12 cellular contexts compared by ENCODE assay signal in genomic region chr3:42610978-42611377, GRCh38. TPM values are rescaled to one million over a fixed set of nuclear protein-coding genes. Genes with fewer than 3 reads are reported as not detected.
DNase-seq lines count a peak whose midpoint lies in the region; ATAC-seq, FAIRE-seq and TF ChIP-seq lines count a peak whose summit lies in the region.
"Had no signal": no experiment of that assay in that cellular context is flagged by ENCODE, and none has a peak within 500 bp of the region (broad histone marks: within the 10 kb centered on the region; RNA-seq: fewer than 3 reads in every experiment).

No MANE protein-coding gene starts in this region.

- H2AFZ ChIP-seq in astrocyte (ENCODE audit: low read depth, low read length), result no peak overlapping the region
- H2AFZ ChIP-seq: neural progenitor cell had no signal

- no peaks in the 10 kb centered on the region for H3K27me3 ChIP-seq in astrocyte (ENCODE audit: insufficient read depth, low read length)
- H3K27me3 ChIP-seq in mesendoderm (ENCODE audit: insufficient read depth, low read length, poor library complexity), result no peaks in the 10 kb centered on the region
- H3K27me3 ChIP-seq: BLaER1 treated with 17β-estradiol and CSF1 and Interleukin-3, amounts not matched to agents 10 nM and 100 nM; neural progenitor cell had no signal

- H2BK5ac ChIP-seq in mesendoderm (ENCODE audit: low read length), result no peak overlapping the region

- no peak for TF ChIP-seq CTCF in astrocyte (IDR thresholded peaks at IDR 0.05; ENCODE audit: insufficient read depth, low read depth, low read length)

- no peak overlapping the region for H2BK15ac ChIP-seq in mesendoderm (replicated peaks; ENCODE audit: low read depth)

- H3K27ac ChIP-seq in astrocyte (ENCODE audit: low read depth, low read length) (no peak overlapping the region), mesendoderm (ENCODE audit: low read depth, low read length) (no peak overlapping the region)
- H3K27ac ChIP-seq: BLaER1 treated with 17β-estradiol and CSF1 and Interleukin-3, amounts not matched to agents 10 nM and 100 nM; neural progenitor cell had no signal

- H3K4me3 Mint-ChIP-seq in stimulated activated naive CD8-positive, alpha-beta T cell treated with anti-CD3 and anti-CD28 coated beads, Interleukin-15, Interleukin-2, amounts not matched to agents 100 ng/mL and 50 ng/mL, for 24 hours, result no peak overlapping the region
- peak overlapping the region in 1 of 2 donors; percentile 24 for H3K4me3 Mint-ChIP-seq in stimulated activated naive CD8-positive, alpha-beta T cell treated with anti-CD3 and anti-CD28 coated beads, Interleukin-15, amount 100 ng/mL, for 72 hours
- H3K4me3 Mint-ChIP-seq in astrocyte (ENCODE audit: unreplicated experiment), result no peak overlapping the region
- H3K4me3 Mint-ChIP-seq: neural progenitor cell had no signal

- H3K36me3 Mint-ChIP-seq in stimulated activated naive CD8-positive, alpha-beta T cell treated with anti-CD3 and anti-CD28 coated beads, Interleukin-15, Interleukin-2, amounts not matched to agents 100 ng/mL and 50 ng/mL, for 24 hours (ENCODE audit: low read depth), result peaks cover 47% of the 10 kb centered on the region
- peaks cover 11% of the 10 kb centered on the region for H3K36me3 Mint-ChIP-seq in astrocyte (ENCODE audit: low read depth, unreplicated experiment)

- H3K4ac ChIP-seq in mesendoderm (ENCODE audit: low read depth, low read length), result no peak overlapping the region

- no peaks in the 10 kb centered on the region for H3K9me3 Mint-ChIP-seq in stimulated activated naive CD8-positive, alpha-beta T cell treated with anti-CD3 and anti-CD28 coated beads, Interleukin-15, Interleukin-2, amounts not matched to agents 100 ng/mL and 50 ng/mL, for 24 hours
- H3K9me3 Mint-ChIP-seq in stimulated activated naive CD8-positive, alpha-beta T cell treated with anti-CD3 and anti-CD28 coated beads, Interleukin-15, amount 100 ng/mL, for 72 hours, result no peaks in the 10 kb centered on the region
- no peaks in the 10 kb centered on the region for H3K9me3 Mint-ChIP-seq in astrocyte (ENCODE audit: unreplicated experiment)
- H3K9me3 Mint-ChIP-seq: neural progenitor cell had no signal

- H3K4me2 ChIP-seq in astrocyte (ENCODE audit: low read length) (no peak overlapping the region), mesendoderm (ENCODE audit: low read length) (no peak overlapping the region)
- H3K4me2 ChIP-seq: neural progenitor cell had no signal

- no peaks in the 10 kb centered on the region for H3K9me3 ChIP-seq in astrocyte (ENCODE audit: insufficient read depth, low read depth, low read length)
- H3K9me3 ChIP-seq: BLaER1 treated with 17β-estradiol and CSF1 and Interleukin-3, amounts not matched to agents 10 nM and 100 nM had no signal

- H4K5ac ChIP-seq in mesendoderm (ENCODE audit: low read length), result no peak overlapping the region

- H3K79me1 ChIP-seq in mesendoderm (ENCODE audit: low read length), result peaks cover 6% of the 10 kb centered on the region

- H2AK5ac ChIP-seq in mesendoderm (ENCODE audit: low read length), result no peak overlapping the region

- no peak for ATAC-seq in stimulated activated naive CD8-positive, alpha-beta T cell treated with anti-CD3 and anti-CD28 coated beads, Interleukin-15, amount 100 ng/mL, for 72 hours
- ATAC-seq in GM21825 (IDR thresholded peaks at IDR 0.05; ENCODE audit: unreplicated experiment) (no peak), GM19467 (IDR thresholded peaks at IDR 0.05; ENCODE audit: unreplicated experiment) (no peak), HG03280 (IDR thresholded peaks at IDR 0.05; ENCODE audit: unreplicated experiment) (no peak)

- no peak overlapping the region for H3K4me3 ChIP-seq in astrocyte (ENCODE audit: insufficient read depth, low read depth, low read length)
- no peak overlapping the region for H3K4me3 ChIP-seq in mesendoderm (ENCODE audit: low read length)
- H3K4me3 ChIP-seq: BLaER1 treated with 17β-estradiol and CSF1 and Interleukin-3, amounts not matched to agents 10 nM and 100 nM; neural progenitor cell had no signal

- DNase-seq in stimulated activated naive CD8-positive, alpha-beta T cell treated with anti-CD3 and anti-CD28 coated beads, Interleukin-15, amount 100 ng/mL, for 72 hours, result no peak
- no peak for DNase-seq in astrocyte (ENCODE audit: low read depth)
- DNase-seq in mesendoderm, result peak; percentile 21
- DNase-seq in activated gamma-delta T cell treated with Interleukin-2 at 50 U/mL for 16 hours, result no peak
- DNase-seq: NCI-H2171; stimulated activated CD4-positive, alpha-beta T cell treated with anti-CD3 and anti-CD28 coated beads, Interleukin-12 subunit alpha, Interleukin-12 subunit beta, amount 100 ng/mL, for 4 hours had no signal

- H3K18ac ChIP-seq in mesendoderm (ENCODE audit: low read length), result no peak overlapping the region

- H3K4me1 Mint-ChIP-seq in stimulated activated naive CD8-positive, alpha-beta T cell treated with anti-CD3 and anti-CD28 coated beads, Interleukin-15, Interleukin-2, amounts not matched to agents 100 ng/mL and 50 ng/mL, for 24 hours (ENCODE audit: low read depth), result peaks cover 65% of the 10 kb centered on the region
- H3K4me1 Mint-ChIP-seq in stimulated activated naive CD8-positive, alpha-beta T cell treated with anti-CD3 and anti-CD28 coated beads, Interleukin-15, amount 100 ng/mL, for 72 hours, result peaks cover 61% of the 10 kb centered on the region
- H3K4me1 Mint-ChIP-seq in astrocyte (ENCODE audit: low read depth, unreplicated experiment), result peaks cover 13% of the 10 kb centered on the region

- no peak overlapping the region for H4K8ac ChIP-seq in mesendoderm (ENCODE audit: low read depth, low read length)

- no CpG with 5 or more reads among the region's 1 CpG for WGBS in mesendoderm (ENCODE audit: extremely low coverage, insufficient coverage, low lambda C conversion rate)

- H3K4me1 ChIP-seq in astrocyte (ENCODE audit: insufficient read depth, low read length) (no peaks in the 10 kb centered on the region), mesendoderm (ENCODE audit: control insufficient read depth, low read depth, low read length) (no peaks in the 10 kb centered on the region)

- H3K79me2 ChIP-seq in astrocyte (ENCODE audit: insufficient read depth, low read length) (peaks cover 99% of the 10 kb centered on the region), mesendoderm (ENCODE audit: control insufficient read depth, insufficient read depth, low read length) (peaks cover 58% of the 10 kb centered on the region)

- no peak overlapping the region for H2BK120ac ChIP-seq in mesendoderm (ENCODE audit: low read depth, low read length)

- peaks cover 3% of the 10 kb centered on the region for H3K36me3 ChIP-seq in astrocyte (ENCODE audit: insufficient read depth, low read length)
- no peaks in the 10 kb centered on the region for H3K36me3 ChIP-seq in mesendoderm (ENCODE audit: control insufficient read depth, insufficient read depth, low read length)
- H3K36me3 ChIP-seq: neural progenitor cell had no signal

- H3K9ac ChIP-seq in astrocyte (ENCODE audit: low read length), result no peak overlapping the region
- H3K9ac ChIP-seq in mesendoderm (ENCODE audit: low read length), result no peak overlapping the region

- H4K20me1 ChIP-seq in astrocyte (ENCODE audit: insufficient read depth, low read length), result peaks cover 83% of the 10 kb centered on the region

- peak overlapping the region; percentile 17 for H3K27ac Mint-ChIP-seq in stimulated activated naive CD8-positive, alpha-beta T cell treated with anti-CD3 and anti-CD28 coated beads, Interleukin-15, Interleukin-2, amounts not matched to agents 100 ng/mL and 50 ng/mL, for 24 hours
- H3K27ac Mint-ChIP-seq in stimulated activated naive CD8-positive, alpha-beta T cell treated with anti-CD3 and anti-CD28 coated beads, Interleukin-15, amount 100 ng/mL, for 72 hours, result peak overlapping the region in 1 of 2 donors; percentile 33
- H3K27ac Mint-ChIP-seq in astrocyte (ENCODE audit: unreplicated experiment), result peak overlapping the region; percentile 75
- H3K27ac Mint-ChIP-seq: neural progenitor cell had no signal

- H3K27me3 Mint-ChIP-seq in stimulated activated naive CD8-positive, alpha-beta T cell treated with anti-CD3 and anti-CD28 coated beads, Interleukin-15, Interleukin-2, amounts not matched to agents 100 ng/mL and 50 ng/mL, for 24 hours, result no peaks in the 10 kb centered on the region
- no peaks in the 10 kb centered on the region for H3K27me3 Mint-ChIP-seq in stimulated activated naive CD8-positive, alpha-beta T cell treated with anti-CD3 and anti-CD28 coated beads, Interleukin-15, amount 100 ng/mL, for 72 hours
- no peaks in the 10 kb centered on the region for H3K27me3 Mint-ChIP-seq in astrocyte (ENCODE audit: low read depth, unreplicated experiment)

- H3K23ac ChIP-seq in mesendoderm (ENCODE audit: low read length), result no peak overlapping the region

- H3K56ac ChIP-seq in mesendoderm (ENCODE audit: low read length), result no peak overlapping the region

- no peak for FAIRE-seq in astrocyte (lab: Jason Lieb, UNC)

RNA-seq across cellular contexts. Expression of gene NKTR, which starts 10.5 kb away (rescaled TPM):
- total RNA-seq in astrocyte, result 58.9 and 70.3 TPM in 2 replicates
- 30.9 TPM for polyA plus RNA-seq in mesendoderm (2013, experiment 1 of 2)
- 31.8 TPM for polyA plus RNA-seq in mesendoderm (2013, experiment 2 of 2)

RNA-seq across cellular contexts. Expression of gene SS18L2, which starts 20.3 kb away (rescaled TPM):
- total RNA-seq in astrocyte, result 22.8 and 26.1 TPM in 2 replicates
- polyA plus RNA-seq in mesendoderm (2013, experiment 1 of 2), result 98.5 TPM
- 94.4 TPM for polyA plus RNA-seq in mesendoderm (2013, experiment 2 of 2)

RNA-seq across cellular contexts. Expression of gene SEC22C, which starts 29.2 kb away (rescaled TPM):
- 36.7 and 37.4 TPM in 2 replicates for total RNA-seq in astrocyte
- polyA plus RNA-seq in mesendoderm (2013, experiment 1 of 2), result 23.5 TPM
- polyA plus RNA-seq in mesendoderm (2013, experiment 2 of 2), result 24.1 TPM

RNA-seq across cellular contexts. Expression of gene ZBTB47, which starts 42.5 kb away (rescaled TPM):
- total RNA-seq in astrocyte, result 9.3 and 10.2 TPM in 2 replicates
- polyA plus RNA-seq in mesendoderm (2013, experiment 1 of 2), result 1.2 TPM
- polyA plus RNA-seq in mesendoderm (2013, experiment 2 of 2), result 1.2 TPM
